8 cellular contexts compared by ENCODE assay signal in genomic region chr17:81419333-81419885, GRCh38. TPM values are rescaled to one million over a fixed set of nuclear protein-coding genes. Genes with fewer than 3 reads are reported as not detected.
DNase-seq lines count a peak whose midpoint lies in the region; ATAC-seq lines count a peak whose summit lies in the region.

No MANE protein-coding gene starts in this region.

- no peaks in the 10 kb centered on the region for H3K36me3 ChIP-seq in mesendoderm (ENCODE audit: control insufficient read depth, insufficient read depth, low read length)

- no peak overlapping the region for H4K8ac ChIP-seq in mesendoderm (ENCODE audit: low read depth, low read length)

- peaks cover 8% of the 10 kb centered on the region for H3K4me1 ChIP-seq in mesendoderm (ENCODE audit: control insufficient read depth, low read depth, low read length)

- H3K4me3 ChIP-seq in mesendoderm (ENCODE audit: low read length) = no peak overlapping the region

- WGBS in mesendoderm (ENCODE audit: extremely low coverage, insufficient coverage, low lambda C conversion rate) = no CpG with 5 or more reads among the region's 32 CpGs

- peak; percentile 37 for DNase-seq in DMS79 treated with DMSO at 0.1 percent for 48 hours (lab: John Stamatoyannopoulos, UW)
- DNase-seq in NCI-H510A treated with DMSO at 0.1 percent for 48 hours (lab: John Stamatoyannopoulos, UW) = peak; percentile 61
- peak; percentile 77 for DNase-seq in dermis blood vessel endothelial cell
- DNase-seq in mesendoderm = peak; percentile 42
- no peak for DNase-seq in stimulated activated naive CD4-positive, alpha-beta T cell treated with Interleukin-2 at 50 U/mL for 16 hours (lab: John Stamatoyannopoulos, UW)

- no peak overlapping the region for H3K23ac ChIP-seq in mesendoderm (ENCODE audit: low read length)

- peaks cover 8% of the 10 kb centered on the region for H3K79me1 ChIP-seq in mesendoderm (ENCODE audit: low read length)

- H3K79me2 ChIP-seq in mesendoderm (ENCODE audit: control insufficient read depth, insufficient read depth, low read length) = no peaks in the 10 kb centered on the region

- H3K18ac ChIP-seq in mesendoderm (ENCODE audit: low read length) = no peak overlapping the region

- H3K27me3 ChIP-seq in mesendoderm (ENCODE audit: insufficient read depth, low read length, poor library complexity) = no peaks in the 10 kb centered on the region

- no peak overlapping the region for H3K4me2 ChIP-seq in mesendoderm (ENCODE audit: low read length)

- no peak overlapping the region for H2BK15ac ChIP-seq in mesendoderm (replicated peaks; ENCODE audit: low read depth)

- H3K4ac ChIP-seq in mesendoderm (ENCODE audit: low read depth, low read length) = no peak overlapping the region

- H2AK5ac ChIP-seq in mesendoderm (ENCODE audit: low read length) = no peak overlapping the region

- H3K27ac ChIP-seq in mesendoderm (ENCODE audit: low read depth, low read length) = peak overlapping the region; percentile 45

- peak overlapping the region; percentile 76 for H3K56ac ChIP-seq in mesendoderm (ENCODE audit: low read length)

- ATAC-seq in GM19023 (IDR thresholded peaks at IDR 0.05; ENCODE audit: unreplicated experiment) (no peak), HG02885 (IDR thresholded peaks at IDR 0.05; ENCODE audit: poor library complexity, unreplicated experiment) (no peak), GM19467 (IDR thresholded peaks at IDR 0.05; ENCODE audit: unreplicated experiment) (no peak)

- no peak overlapping the region for H2BK5ac ChIP-seq in mesendoderm (ENCODE audit: low read length)

- no peak overlapping the region for H4K5ac ChIP-seq in mesendoderm (ENCODE audit: low read length)

- peak overlapping the region; percentile 24 for H3K9ac ChIP-seq in mesendoderm (ENCODE audit: low read length)

- no peak overlapping the region for H2BK120ac ChIP-seq in mesendoderm (ENCODE audit: low read depth, low read length)

RNA-seq across cellular contexts. Expression of gene BAHCC1, which starts 24.2 kb away (rescaled TPM):
- 4.8 and 19.3 TPM in 2 replicates for total RNA-seq in dermis blood vessel endothelial cell
- 1.6 TPM for polyA plus RNA-seq in mesendoderm (2013, experiment 1 of 2)
- 2.1 TPM for polyA plus RNA-seq in mesendoderm (2013, experiment 2 of 2)
